Comparison of ENCODE assay signal across 8 cellular contexts in the genomic region with DNA sequence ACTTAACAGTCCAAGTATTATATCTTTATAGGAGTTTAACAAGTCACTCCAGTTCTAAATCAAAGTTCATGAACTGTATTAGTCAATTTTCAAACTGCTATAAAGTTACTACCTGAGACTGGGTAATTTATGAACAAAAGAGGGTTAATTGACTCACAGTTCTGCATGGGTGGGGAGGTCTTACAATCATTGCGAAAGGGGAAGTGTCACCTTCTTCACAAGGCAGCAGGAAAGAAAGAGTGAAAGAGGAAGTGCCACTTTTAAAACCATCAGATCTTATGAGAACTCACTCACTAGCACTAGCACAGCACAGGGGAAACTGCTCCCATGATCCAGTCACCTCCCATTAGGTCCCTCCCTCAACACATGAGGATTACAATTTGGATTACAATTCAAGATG.
A peak's percentile ranks its signal among the peaks of the same experiment; 100 is the strongest.
DNase-seq lines count a peak whose midpoint lies in the region; ATAC-seq and TF ChIP-seq lines count a peak whose summit lies in the region.

No MANE protein-coding gene starts in this region.

- no peak for TF ChIP-seq EP300 in SK-N-SH (IDR thresholded peaks at IDR 0.05; ENCODE audit: borderline replicate concordance in 1 of 2, low read depth in 1 of 2, low read length in 1 of 2)

- peaks cover 4% of the 10 kb centered on the region for H3K36me3 Mint-ChIP-seq in endothelial cell (ENCODE audit: low read depth, unreplicated experiment)

- H3K27me3 Mint-ChIP-seq in endothelial cell (ENCODE audit: unreplicated experiment): no peaks in the 10 kb centered on the region

- H3K27me3 ChIP-seq in colonic mucosa (no peaks in the 10 kb centered on the region), SK-N-SH (ENCODE audit: insufficient read depth) (no peaks in the 10 kb centered on the region)

- TF ChIP-seq CTCF in GM10266 (IDR thresholded peaks at IDR 0.05; ENCODE audit: control insufficient read depth, insufficient read depth, low read depth, missing control alignments) (no peak), colonic mucosa (IDR thresholded peaks at IDR 0.05) (no peak), endothelial cell (IDR thresholded peaks at IDR 0.05; ENCODE audit: unreplicated experiment) (no peak), SK-N-SH (IDR thresholded peaks at IDR 0.05) (no peak)

- DNase-seq in GM10266 (ENCODE audit: extremely low spot score) (peak; percentile 10), colonic mucosa (peak; percentile 57), NCI-H1092 treated with DMSO at 0.1 percent for 48 hours (lab: John Stamatoyannopoulos, UW) (no peak), COR-L47 (lab: John Stamatoyannopoulos, UW) (no peak), endothelial cell (ENCODE audit: low spot score) (no peak), SK-N-SH (no peak)

- H3K9me3 Mint-ChIP-seq in endothelial cell (ENCODE audit: unreplicated experiment): no peaks in the 10 kb centered on the region

- no peak overlapping the region for H3K9ac ChIP-seq in colonic mucosa (ENCODE audit: low read depth in 2 of 2, low read length in 2 of 2)
- no peak overlapping the region for H3K9ac ChIP-seq in SK-N-SH

- no peak for TF ChIP-seq RAD21 in SK-N-SH (IDR thresholded peaks at IDR 0.05; ENCODE audit: low read length)

- H3K9me2 ChIP-seq in SK-N-SH: no peaks in the 10 kb centered on the region

- no peaks in the 10 kb centered on the region for H3K79me2 ChIP-seq in SK-N-SH (ENCODE audit: insufficient read depth)

- CTCF ChIA-PET in SK-N-SH (lab: Yijun Ruan, JAX): no interaction called here

- H4K20me1 ChIP-seq in SK-N-SH (ENCODE audit: insufficient read depth): no peaks in the 10 kb centered on the region

- no peak overlapping the region for H3K4me3 Mint-ChIP-seq in endothelial cell (ENCODE audit: unreplicated experiment)

- H3K36me3 ChIP-seq in colonic mucosa (no peaks in the 10 kb centered on the region), SK-N-SH (replicated peaks in 1 of 2; ENCODE audit: control insufficient read depth in 1 of 2, insufficient read depth in 2 of 2, low read length in 1 of 2) (no peaks in the 10 kb centered on the region)

- H3K4me1 Mint-ChIP-seq in endothelial cell (ENCODE audit: unreplicated experiment): peaks cover 4% of the 10 kb centered on the region

- POLR2A ChIA-PET in SK-N-SH (lab: Yijun Ruan, JAX): no interaction called here

- intact Hi-C loops in colonic mucosa (cut with DNase I): no loop called here

- H3K9me3 ChIP-seq in colonic mucosa: no peaks in the 10 kb centered on the region
- no peaks in the 10 kb centered on the region for H3K9me3 ChIP-seq in SK-N-SH

- ATAC-seq in GM21423 (IDR thresholded peaks at IDR 0.05; ENCODE audit: unreplicated experiment): peak; percentile 100
- peak; percentile 100 for ATAC-seq in HG03469 (IDR thresholded peaks at IDR 0.05; ENCODE audit: unreplicated experiment)

- no peak overlapping the region for H3K4me2 ChIP-seq in SK-N-SH

- H3K27ac Mint-ChIP-seq in endothelial cell (ENCODE audit: unreplicated experiment): no peak overlapping the region

- H3K27ac ChIP-seq in colonic mucosa (peak overlapping the region; percentile 46), SK-N-SH (ENCODE audit: low read depth in 2 of 2, low read length in 1 of 2) (no peak overlapping the region)

- H3K4me1 ChIP-seq in colonic mucosa: no peaks in the 10 kb centered on the region
- no peaks in the 10 kb centered on the region for H3K4me1 ChIP-seq in SK-N-SH (ENCODE audit: control insufficient read depth in 1 of 2, insufficient read depth in 2 of 2, low read depth in 1 of 2, low read length in 1 of 2)

- no peak overlapping the region for H2AFZ ChIP-seq in SK-N-SH (ENCODE audit: low read depth)

- H3K4me3 ChIP-seq in colonic mucosa (no peak overlapping the region), SK-N-SH (ENCODE audit: low read depth in 2 of 2, low read length in 1 of 2) (no peak overlapping the region)

- WGBS in SK-N-SH (ENCODE audit: low lambda C conversion rate): 40% methylated on average over 1 of the region's 1 CpG

- no peaks in the 10 kb centered on the region for H3F3A ChIP-seq in SK-N-SH (replicated peaks; ENCODE audit: insufficient read depth)

TF ChIP-seq in SK-N-SH, 30 proteins besides CTCF, POLR2A, EP300 and RAD21:
- TF ChIP-seq FOSL2 (IDR thresholded peaks at IDR 0.05; ENCODE audit: borderline replicate concordance, low read depth): no peak
- no peak for TF ChIP-seq RFX5 (IDR thresholded peaks at IDR 0.05; ENCODE audit: low read length)
- TF ChIP-seq TEAD4 (IDR thresholded peaks at IDR 0.05; ENCODE audit: borderline replicate concordance, insufficient read depth): no peak
- TF ChIP-seq NFIC (IDR thresholded peaks at IDR 0.05; ENCODE audit: borderline replicate concordance): no peak
- no peak for TF ChIP-seq MAX (IDR thresholded peaks at IDR 0.05; ENCODE audit: low read depth)
- TF ChIP-seq ZBTB33 (IDR thresholded peaks at IDR 0.05; ENCODE audit: borderline replicate concordance, low read depth): no peak
- TF ChIP-seq, protein P1, sequence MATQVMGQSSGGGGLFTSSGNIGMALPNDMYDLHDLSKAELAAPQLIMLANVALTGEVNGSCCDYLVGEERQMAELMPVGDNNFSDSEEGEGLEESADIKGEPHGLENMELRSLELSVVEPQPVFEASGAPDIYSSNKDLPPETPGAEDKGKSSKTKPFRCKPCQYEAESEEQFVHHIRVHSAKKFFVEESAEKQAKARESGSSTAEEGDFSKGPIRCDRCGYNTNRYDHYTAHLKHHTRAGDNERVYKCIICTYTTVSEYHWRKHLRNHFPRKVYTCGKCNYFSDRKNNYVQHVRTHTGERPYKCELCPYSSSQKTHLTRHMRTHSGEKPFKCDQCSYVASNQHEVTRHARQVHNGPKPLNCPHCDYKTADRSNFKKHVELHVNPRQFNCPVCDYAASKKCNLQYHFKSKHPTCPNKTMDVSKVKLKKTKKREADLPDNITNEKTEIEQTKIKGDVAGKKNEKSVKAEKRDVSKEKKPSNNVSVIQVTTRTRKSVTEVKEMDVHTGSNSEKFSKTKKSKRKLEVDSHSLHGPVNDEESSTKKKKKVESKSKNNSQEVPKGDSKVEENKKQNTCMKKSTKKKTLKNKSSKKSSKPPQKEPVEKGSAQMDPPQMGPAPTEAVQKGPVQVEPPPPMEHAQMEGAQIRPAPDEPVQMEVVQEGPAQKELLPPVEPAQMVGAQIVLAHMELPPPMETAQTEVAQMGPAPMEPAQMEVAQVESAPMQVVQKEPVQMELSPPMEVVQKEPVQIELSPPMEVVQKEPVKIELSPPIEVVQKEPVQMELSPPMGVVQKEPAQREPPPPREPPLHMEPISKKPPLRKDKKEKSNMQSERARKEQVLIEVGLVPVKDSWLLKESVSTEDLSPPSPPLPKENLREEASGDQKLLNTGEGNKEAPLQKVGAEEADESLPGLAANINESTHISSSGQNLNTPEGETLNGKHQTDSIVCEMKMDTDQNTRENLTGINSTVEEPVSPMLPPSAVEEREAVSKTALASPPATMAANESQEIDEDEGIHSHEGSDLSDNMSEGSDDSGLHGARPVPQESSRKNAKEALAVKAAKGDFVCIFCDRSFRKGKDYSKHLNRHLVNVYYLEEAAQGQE (IDR thresholded peaks at IDR 0.05; ENCODE audit: low read depth, low read length): no peak
- TF ChIP-seq MXI1 (IDR thresholded peaks at IDR 0.05; ENCODE audit: low read depth, low read length): no peak
- TF ChIP-seq FOXJ3 (CRISPR knock-in tag; IDR thresholded peaks at IDR 0.05): no peak
- TF ChIP-seq, protein P2, sequence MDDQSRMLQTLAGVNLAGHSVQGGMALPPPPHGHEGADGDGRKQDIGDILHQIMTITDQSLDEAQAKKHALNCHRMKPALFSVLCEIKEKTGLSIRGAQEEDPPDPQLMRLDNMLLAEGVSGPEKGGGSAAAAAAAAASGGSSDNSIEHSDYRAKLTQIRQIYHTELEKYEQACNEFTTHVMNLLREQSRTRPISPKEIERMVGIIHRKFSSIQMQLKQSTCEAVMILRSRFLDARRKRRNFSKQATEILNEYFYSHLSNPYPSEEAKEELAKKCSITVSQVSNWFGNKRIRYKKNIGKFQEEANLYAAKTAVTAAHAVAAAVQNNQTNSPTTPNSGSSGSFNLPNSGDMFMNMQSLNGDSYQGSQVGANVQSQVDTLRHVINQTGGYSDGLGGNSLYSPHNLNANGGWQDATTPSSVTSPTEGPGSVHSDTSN (IDR thresholded peaks at IDR 0.05): no peak
- no peak for TF ChIP-seq SIN3A (IDR thresholded peaks at IDR 0.05; ENCODE audit: borderline replicate concordance, low read depth, low read length)
- no peak for TF ChIP-seq GATA2 (CRISPR knock-in tag; IDR thresholded peaks at IDR 0.05)
- no peak for TF ChIP-seq FOXM1 (IDR thresholded peaks at IDR 0.05; ENCODE audit: low read depth)
- no peak for TF ChIP-seq YY1 (IDR thresholded peaks at IDR 0.05; ENCODE audit: low read depth)
TF ChIP-seq in SK-N-SH: peak in this region for 0.

Comparison
In these comparisons a context has a peak if more than half of its experiments do, and no peak if none do; other contexts are left out.
1. DNase-seq: peak in GM10266 (single experiment) and colonic mucosa (single experiment); none in NCI-H1092 treated with DMSO at 0.1 percent for 48 hours (single experiment), COR-L47 (single experiment), endothelial cell (single experiment) and SK-N-SH (single experiment).